9 cellular contexts compared by ENCODE assay signal in the genomic region with DNA sequence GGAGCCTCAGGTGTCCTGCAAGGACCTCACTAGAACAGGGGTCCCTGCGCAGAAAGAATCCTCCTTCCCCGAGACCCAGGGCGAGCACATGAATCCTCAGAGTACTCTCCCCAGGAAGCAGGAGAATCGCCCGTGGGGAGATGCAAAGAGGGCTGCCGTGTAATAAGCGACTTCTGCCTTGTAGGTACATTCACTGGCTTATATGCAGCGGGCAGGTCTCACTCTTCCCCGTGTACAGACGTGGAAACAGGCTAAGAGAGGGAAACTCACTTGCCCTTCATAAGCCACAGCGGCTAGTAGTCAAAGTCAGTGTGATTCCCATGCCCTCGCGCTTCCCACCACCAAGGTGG. TPM values are rescaled to one million over a fixed set of nuclear protein-coding genes. Genes with fewer than 3 reads are reported as not detected.
DNase-seq lines count a peak whose midpoint lies in the region; ATAC-seq and TF ChIP-seq lines count a peak whose summit lies in the region.
"Had no signal": no experiment of that assay in that cellular context is flagged by ENCODE, and none has a peak within 500 bp of the region (broad histone marks: within the 10 kb centered on the region; RNA-seq: fewer than 3 reads in every experiment).

No MANE protein-coding gene starts in this region.

- H3K27me3 ChIP-seq in left ventricle myocardium inferior (ENCODE audit: low read depth) = peaks cover 6% of the 10 kb centered on the region

- H3K4me3 ChIP-seq in left ventricle myocardium inferior = peak overlapping the region; percentile 70
- H3K4me3 ChIP-seq in skin epidermis = peak overlapping the region; percentile 19 to 40 (median 26)
- H3K4me3 ChIP-seq: lung had no signal

- intact Hi-C loops in left ventricle myocardium inferior (cut with micrococcal nuclease) = no loop called here

- peak; percentile 8 for DNase-seq in ACHN
- no peak for DNase-seq in T-helper 17 cell
- DNase-seq in left ventricle myocardium inferior = no peak
- no peak for DNase-seq in SHP77 treated with DMSO at 0.1 percent for 48 hours (lab: John Stamatoyannopoulos, UW)

- H3K27ac ChIP-seq in left ventricle myocardium inferior (replicated peaks) (no peak overlapping the region), skin epidermis (no peak overlapping the region)

- TF ChIP-seq CTCF in left ventricle myocardium inferior (IDR thresholded peaks at IDR 0.05; ENCODE audit: borderline replicate concordance) = no peak

- H3K4me1 Mint-ChIP-seq in T-helper 17 cell = peaks cover 37% of the 10 kb centered on the region

- H3K27me3 Mint-ChIP-seq in T-helper 17 cell = peaks cover 10% of the 10 kb centered on the region

- H3K9me3 ChIP-seq in T-helper 17 cell (ENCODE audit: control insufficient read depth, low read length, poor library complexity, severe bottlenecking) (no peaks in the 10 kb centered on the region), left ventricle myocardium inferior (replicated peaks) (no peaks in the 10 kb centered on the region)

- H3K4me1 ChIP-seq in left ventricle myocardium inferior = peaks cover 31% of the 10 kb centered on the region

- H3K36me3 ChIP-seq in left ventricle myocardium inferior = no peaks in the 10 kb centered on the region

- H3K36me3 Mint-ChIP-seq in T-helper 17 cell (ENCODE audit: low read depth) = peaks cover 3% of the 10 kb centered on the region

- ATAC-seq in GM21737 (IDR thresholded peaks at IDR 0.05; ENCODE audit: unreplicated experiment) (peak; percentile 4), T-helper 17 cell (peak; percentile 18), GM18520 (IDR thresholded peaks at IDR 0.05; ENCODE audit: unreplicated experiment) (no peak), GM18870 (IDR thresholded peaks at IDR 0.05; ENCODE audit: unreplicated experiment) (no peak)

- no peak overlapping the region for H3K27ac Mint-ChIP-seq in T-helper 17 cell

- peak overlapping the region; percentile 87 for H3K4me3 Mint-ChIP-seq in T-helper 17 cell

- in situ Hi-C loops in ACHN (cut with HindIII; ENCODE audit: low pct_ligation_motif_present, low pct_unique_long_range_greater_than_20kb, low sequenced_read_pairs) = no loop called here

RNA-seq across cellular contexts. Expression of a gene that starts 0.4 kb away (rescaled TPM):
- under 1 TPM; 0.44 to 0.45 TPM for total RNA-seq in T-helper 17 cell
- 0.41 TPM for total RNA-seq in left ventricle myocardium inferior

RNA-seq across cellular contexts. Expression of a gene that starts 16.7 kb away (rescaled TPM):
- 10 to 100 TPM; 16.3 to 18.2 TPM for total RNA-seq in T-helper 17 cell
- 8.0 TPM for total RNA-seq in left ventricle myocardium inferior

RNA-seq across cellular contexts. Expression of a gene that starts 49.7 kb away (rescaled TPM):
- total RNA-seq in T-helper 17 cell = 1 to 10 TPM in 1 of 2 donors, under 1 TPM in 1; 0.52 to 1.1 TPM
- total RNA-seq in left ventricle myocardium inferior = 276 TPM

Comparison
In these comparisons a context has a peak if more than half of its experiments do, and no peak if none do; other contexts are left out.
1. ATAC-seq: peak in GM21737 (single experiment) and T-helper 17 cell (single experiment); none in GM18520 (single experiment) and GM18870 (single experiment).
2. RNA of a gene that starts 49.7 kb away (total RNA-seq): 276 TPM in left ventricle myocardium inferior (single experiment); 0.52 to 1.1 TPM in T-helper 17 cell; every median in the first group is over 100 times any median in the second.